1 cellular context compared by ENCODE assay signal in genomic region chr19:958967-959685, GRCh38.
TF ChIP-seq lines count a peak whose summit lies in the region.

No MANE protein-coding gene starts in this region.

TF ChIP-seq in A549, 52 proteins besides CTCF, POLR2A, EP300 and RAD21 (continued from another document):
- no peak for TF ChIP-seq USF2 (IDR thresholded peaks at IDR 0.05)
- no peak for TF ChIP-seq REST (IDR thresholded peaks at IDR 0.05)
- TF ChIP-seq BHLHE40 (IDR thresholded peaks at IDR 0.05; ENCODE audit: low read depth, low read length): 0 out of 2 replicates have a peak, but pooled peaks have one; percentile 28
- no peak for TF ChIP-seq ATOH8 (CRISPR knock-in tag; IDR thresholded peaks at IDR 0.05; ENCODE audit: low read depth)
- no peak for TF ChIP-seq NFE2L2 (conservative IDR thresholded peaks at IDR 0.05; ENCODE audit: low read length)
- no peak for TF ChIP-seq E2F6 (IDR thresholded peaks at IDR 0.05; ENCODE audit: borderline replicate concordance, low read depth)
- no peak for TF ChIP-seq ESRRA (IDR thresholded peaks at IDR 0.05; ENCODE audit: borderline replicate concordance, low read length)
- no peak for TF ChIP-seq POLR2AphosphoS2 (conservative IDR thresholded peaks at IDR 0.05; ENCODE audit: low read length)
- no peak for TF ChIP-seq RFX5 (IDR thresholded peaks at IDR 0.05)
- no peak for TF ChIP-seq NR3C1 (IDR thresholded peaks at IDR 0.05)
- no peak for TF ChIP-seq GATA3 (IDR thresholded peaks at IDR 0.05; ENCODE audit: borderline replicate concordance)
- peak in 1 of 2 experiments; percentile 63; a peak in 2 of 4 replicates for TF ChIP-seq CEBPB (IDR thresholded peaks at IDR 0.05)
- TF ChIP-seq, protein P1, sequence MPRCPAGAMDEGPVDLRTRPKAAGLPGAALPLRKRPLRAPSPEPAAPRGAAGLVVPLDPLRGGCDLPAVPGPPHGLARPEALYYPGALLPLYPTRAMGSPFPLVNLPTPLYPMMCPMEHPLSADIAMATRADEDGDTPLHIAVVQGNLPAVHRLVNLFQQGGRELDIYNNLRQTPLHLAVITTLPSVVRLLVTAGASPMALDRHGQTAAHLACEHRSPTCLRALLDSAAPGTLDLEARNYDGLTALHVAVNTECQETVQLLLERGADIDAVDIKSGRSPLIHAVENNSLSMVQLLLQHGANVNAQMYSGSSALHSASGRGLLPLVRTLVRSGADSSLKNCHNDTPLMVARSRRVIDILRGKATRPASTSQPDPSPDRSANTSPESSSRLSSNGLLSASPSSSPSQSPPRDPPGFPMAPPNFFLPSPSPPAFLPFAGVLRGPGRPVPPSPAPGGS (IDR thresholded peaks at IDR 0.05): no peak
- no peak for TF ChIP-seq PHF8 (IDR thresholded peaks at IDR 0.05; ENCODE audit: borderline replicate concordance, low read depth)
- no peak for TF ChIP-seq HOXA7 (CRISPR knock-in tag; IDR thresholded peaks at IDR 0.05)
- no peak for TF ChIP-seq HES2 (IDR thresholded peaks at IDR 0.05)
- peak; percentile 23; the same call in 1 of the 2 replicates for TF ChIP-seq FOSL2 (IDR thresholded peaks at IDR 0.05)
- peak; percentile 83 for TF ChIP-seq FOSL2 (CRISPR knock-in tag; IDR thresholded peaks at IDR 0.05)
- TF ChIP-seq NPAS2 (CRISPR knock-in tag; IDR thresholded peaks at IDR 0.05; ENCODE audit: borderline replicate concordance): no peak
- no peak for TF ChIP-seq RARB (CRISPR knock-in tag; IDR thresholded peaks at IDR 0.05)
- TF ChIP-seq CBX2 (IDR thresholded peaks at IDR 0.05; ENCODE audit: borderline replicate concordance, low read depth): no peak
- no peak for TF ChIP-seq ZSCAN20 (CRISPR knock-in tag; IDR thresholded peaks at IDR 0.05)
- no peak for TF ChIP-seq JUN (IDR thresholded peaks at IDR 0.05)
- TF ChIP-seq EHF (CRISPR knock-in tag; IDR thresholded peaks at IDR 0.05): no peak
- TF ChIP-seq RCOR1 (IDR thresholded peaks at IDR 0.05; ENCODE audit: low read depth, low read length): no peak
- no peak for TF ChIP-seq MAFK (IDR thresholded peaks at IDR 0.05; ENCODE audit: partially characterized antibody)
- TF ChIP-seq, protein P2, sequence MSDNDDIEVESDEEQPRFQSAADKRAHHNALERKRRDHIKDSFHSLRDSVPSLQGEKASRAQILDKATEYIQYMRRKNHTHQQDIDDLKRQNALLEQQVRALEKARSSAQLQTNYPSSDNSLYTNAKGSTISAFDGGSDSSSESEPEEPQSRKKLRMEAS (IDR thresholded peaks at IDR 0.05): peak; percentile 67
- no peak for TF ChIP-seq HEYL (CRISPR knock-in tag; IDR thresholded peaks at IDR 0.05)
- TF ChIP-seq HOXB13 (CRISPR knock-in tag; IDR thresholded peaks at IDR 0.05; ENCODE audit: low read depth): no peak
- TF ChIP-seq TFCP2L1 (CRISPR knock-in tag; IDR thresholded peaks at IDR 0.05): no peak
